In genomic region chr3:159625594-159625993, GRCh38 we compare ENCODE assay signal across 36 cellular contexts.
"Had no signal": no experiment of that assay in that cellular context is flagged by ENCODE, and none has a peak within 500 bp of the region (broad histone marks: within the 10 kb centered on the region; RNA-seq: fewer than 3 reads in every experiment).

No MANE protein-coding gene starts in this region.

- ATAC-seq: activated naive CD4-positive, alpha-beta T cell treated with anti-CD3 and anti-CD28 coated beads, Interleukin-2, amount 50 U/mL, for 72 hours; activated naive CD8-positive, alpha-beta T cell treated with anti-CD3 and anti-CD28 coated beads, Interleukin-2, amount 50 U/mL, for 24 hours; activated T-cell treated with anti-CD3 and anti-CD28 coated beads, Interleukin-2, amount 50 U/mL, for 4 hours; activated T-cell treated with anti-CD3 and anti-CD28 coated beads, Interleukin-2, amount 50 U/mL, for 72 hours; activated T-helper 17 cell treated with anti-CD3 and anti-CD28 coated beads, Interleukin-2, amount 50 U/mL, for 72 hours; body of pancreas had no signal

- H3K27ac ChIP-seq: adrenal gland, ascending aorta, body of pancreas, brain microvascular endothelial cell, breast epithelium, cardiac muscle cell had no signal

- H3K36me3 ChIP-seq: adrenal gland, ascending aorta, brain microvascular endothelial cell, breast epithelium, cardiac muscle cell had no signal

- DNase-seq: activated effector memory CD4-positive, alpha-beta T cell treated with anti-CD3 and anti-CD28 coated beads, Interleukin-2, amount 50 U/mL, for 16 hours; activated effector memory CD4-positive, alpha-beta T cell treated with Interleukin-2 at 50 U/mL for 16 hours; activated gamma-delta T cell; activated gamma-delta T cell treated with Interleukin-2 at 50 U/mL for 16 hours; activated naive CD4-positive, alpha-beta T cell; activated naive CD4-positive, alpha-beta T cell treated with anti-CD3 and anti-CD28 coated beads for 36 hours; activated naive CD4-positive, alpha-beta T cell treated with anti-CD3 and anti-CD28 coated beads, Interleukin-2, amount 10 ng/mL, durations not matched to agents 7 days and 5 days; activated naive CD4-positive, alpha-beta T cell treated with anti-CD3 and anti-CD28 coated beads, Interleukin-2, amount 50 U/mL, for 16 hours; activated naive CD4-positive, alpha-beta T cell treated with Interleukin-2 at 50 U/mL for 16 hours; activated naive CD8-positive, alpha-beta T cell treated with anti-CD3 and anti-CD28 coated beads for 36 hours; activated naive CD8-positive, alpha-beta T cell treated with anti-CD3 and anti-CD28 coated beads, Interleukin-2, amount 10 ng/mL, durations not matched to agents 7 days and 5 days; activated naive CD8-positive, alpha-beta T cell treated with anti-CD3 and anti-CD28 coated beads, Interleukin-2, amount 50 U/mL, for 24 hours; activated T-cell treated with anti-CD3 and anti-CD28 coated beads, Interleukin-2, amount 50 U/mL, for 1 hour; activated T-cell treated with anti-CD3 and anti-CD28 coated beads, Interleukin-2, amount 50 U/mL, for 24 hours; activated T-cell treated with anti-CD3 and anti-CD28 coated beads, Interleukin-2, amount 50 U/mL, for 4 hours; activated T-cell treated with anti-CD3 and anti-CD28 coated beads, Interleukin-2, amount 50 U/mL, for 48 hours; activated T-cell treated with anti-CD3 and anti-CD28 coated beads, Interleukin-2, amount 50 U/mL, for 72 hours; adrenal gland; amniotic stem cell; aorta; body of pancreas; brain microvascular endothelial cell; central memory CD4-positive, alpha-beta T cell; cerebellar nuclear complex had no signal

- H3K27me3 ChIP-seq: adrenal gland, ascending aorta, body of pancreas, brain microvascular endothelial cell, breast epithelium, cardiac muscle cell had no signal

- H3K4me3 ChIP-seq: adrenal gland, ascending aorta, body of pancreas, breast epithelium, cardiac muscle cell had no signal

- H3K27ac Mint-ChIP-seq: activated naive CD4-positive, alpha-beta T cell treated with anti-CD3 and anti-CD28 coated beads for 36 hours; activated naive CD4-positive, alpha-beta T cell treated with anti-CD3 and anti-CD28 coated beads, Interleukin-2, amount 10 ng/mL, durations not matched to agents 7 days and 5 days; activated naive CD4-positive, alpha-beta T cell treated with anti-CD3 and anti-CD28 coated beads, Interleukin-2, amount 50 U/mL, for 24 hours; activated naive CD4-positive, alpha-beta T cell treated with anti-CD3 and anti-CD28 coated beads, Interleukin-2, amount 50 U/mL, for 72 hours; activated naive CD8-positive, alpha-beta T cell; activated naive CD8-positive, alpha-beta T cell treated with anti-CD3 and anti-CD28 coated beads for 36 hours; activated naive CD8-positive, alpha-beta T cell treated with anti-CD3 and anti-CD28 coated beads, Interleukin-2, amount 10 ng/mL, durations not matched to agents 7 days and 5 days; activated naive CD8-positive, alpha-beta T cell treated with anti-CD3 and anti-CD28 coated beads, Interleukin-2, amount 50 U/mL, for 24 hours; activated T-cell treated with anti-CD3 and anti-CD28 coated beads, Interleukin-2, amount 50 U/mL, for 24 hours; activated T-cell treated with anti-CD3 and anti-CD28 coated beads, Interleukin-2, amount 50 U/mL, for 72 hours; activated T-helper 1 cell treated with anti-CD3 and anti-CD28 coated beads, Interleukin-12 subunit alpha, Interleukin-12 subunit beta, Interleukin-2, Interleukin-4 antibody, amounts not matched to agents 30 ng/mL and 10 ng/mL and 1 ng/mL, durations not matched to agents 14 hours and 24 hours and 36 hours; activated T-helper 17 cell treated with anti-CD3 and anti-CD28 coated beads, Interleukin-2, amount 50 U/mL, for 72 hours; activated T-helper 2 cell treated with anti-CD3 and anti-CD28 coated beads, Interferon-gamma antibody, Interleukin-2, Interleukin-4, amounts not matched to agents 10 μg/mL and 5 μg/mL and 100 μg/mL, durations not matched to agents 14 hours and 24 hours and 36 hours; brain had no signal

- FAIRE-seq: bronchial epithelial cell had no signal

- H3K4me1 ChIP-seq: adrenal gland, ascending aorta, body of pancreas, breast epithelium had no signal

- H3K36me3 Mint-ChIP-seq: activated naive CD4-positive, alpha-beta T cell treated with anti-CD3 and anti-CD28 coated beads, Interleukin-2, amount 10 ng/mL, durations not matched to agents 7 days and 5 days; activated naive CD4-positive, alpha-beta T cell treated with anti-CD3 and anti-CD28 coated beads, Interleukin-2, amount 50 U/mL, for 24 hours; activated naive CD4-positive, alpha-beta T cell treated with anti-CD3 and anti-CD28 coated beads, Interleukin-2, amount 50 U/mL, for 72 hours; activated naive CD8-positive, alpha-beta T cell; activated naive CD8-positive, alpha-beta T cell treated with anti-CD3 and anti-CD28 coated beads for 36 hours; activated naive CD8-positive, alpha-beta T cell treated with anti-CD3 and anti-CD28 coated beads, Interleukin-2, amount 10 ng/mL, durations not matched to agents 7 days and 5 days; brain had no signal

- H3K4me3 Mint-ChIP-seq: activated naive CD4-positive, alpha-beta T cell treated with anti-CD3 and anti-CD28 coated beads for 36 hours; activated naive CD4-positive, alpha-beta T cell treated with anti-CD3 and anti-CD28 coated beads, Interleukin-2, amount 10 ng/mL, durations not matched to agents 7 days and 5 days; activated naive CD4-positive, alpha-beta T cell treated with anti-CD3 and anti-CD28 coated beads, Interleukin-2, amount 50 U/mL, for 24 hours; activated naive CD8-positive, alpha-beta T cell; activated naive CD8-positive, alpha-beta T cell treated with anti-CD3 and anti-CD28 coated beads for 36 hours; activated naive CD8-positive, alpha-beta T cell treated with anti-CD3 and anti-CD28 coated beads, Interleukin-2, amount 10 ng/mL, durations not matched to agents 7 days and 5 days; activated naive CD8-positive, alpha-beta T cell treated with anti-CD3 and anti-CD28 coated beads, Interleukin-2, amount 50 U/mL, for 24 hours; activated T-cell treated with anti-CD3 and anti-CD28 coated beads, Interleukin-2, amount 50 U/mL, for 24 hours; activated T-cell treated with anti-CD3 and anti-CD28 coated beads, Interleukin-2, amount 50 U/mL, for 4 hours; activated T-cell treated with anti-CD3 and anti-CD28 coated beads, Interleukin-2, amount 50 U/mL, for 72 hours; activated T-helper 1 cell treated with anti-CD3 and anti-CD28 coated beads, Interleukin-12 subunit alpha, Interleukin-12 subunit beta, Interleukin-2, Interleukin-4 antibody, amounts not matched to agents 30 ng/mL and 10 ng/mL and 1 ng/mL, durations not matched to agents 14 hours and 24 hours and 36 hours; activated T-helper 17 cell treated with anti-CD3 and anti-CD28 coated beads, Interleukin-2, amount 50 U/mL, for 72 hours; brain; central memory CD8-positive, alpha-beta T cell had no signal

- H3K4me1 Mint-ChIP-seq: activated naive CD4-positive, alpha-beta T cell treated with anti-CD3 and anti-CD28 coated beads, Interleukin-2, amount 10 ng/mL, durations not matched to agents 7 days and 5 days; activated naive CD4-positive, alpha-beta T cell treated with anti-CD3 and anti-CD28 coated beads, Interleukin-2, amount 50 U/mL, for 24 hours; activated naive CD8-positive, alpha-beta T cell treated with anti-CD3 and anti-CD28 coated beads for 36 hours; activated naive CD8-positive, alpha-beta T cell treated with anti-CD3 and anti-CD28 coated beads, Interleukin-2, amount 10 ng/mL, durations not matched to agents 7 days and 5 days; activated naive CD8-positive, alpha-beta T cell treated with anti-CD3 and anti-CD28 coated beads, Interleukin-2, amount 50 U/mL, for 24 hours; activated T-helper 17 cell treated with anti-CD3 and anti-CD28 coated beads, Interleukin-2, amount 50 U/mL, for 72 hours; central memory CD8-positive, alpha-beta T cell had no signal

- H3K9me3 ChIP-seq: adrenal gland, ascending aorta, body of pancreas, breast epithelium had no signal

- H3K27me3 Mint-ChIP-seq: activated naive CD4-positive, alpha-beta T cell treated with anti-CD3 and anti-CD28 coated beads, Interleukin-2, amount 10 ng/mL, durations not matched to agents 7 days and 5 days; activated naive CD4-positive, alpha-beta T cell treated with anti-CD3 and anti-CD28 coated beads, Interleukin-2, amount 50 U/mL, for 24 hours; activated naive CD8-positive, alpha-beta T cell; activated naive CD8-positive, alpha-beta T cell treated with anti-CD3 and anti-CD28 coated beads, Interleukin-2, amount 10 ng/mL, durations not matched to agents 7 days and 5 days; activated naive CD8-positive, alpha-beta T cell treated with anti-CD3 and anti-CD28 coated beads, Interleukin-2, amount 50 U/mL, for 24 hours; activated T-cell treated with anti-CD3 and anti-CD28 coated beads, Interleukin-2, amount 50 U/mL, for 24 hours; activated T-helper 17 cell treated with anti-CD3 and anti-CD28 coated beads, Interleukin-2, amount 50 U/mL, for 72 hours; central memory CD8-positive, alpha-beta T cell had no signal
